10 cellular contexts compared by ENCODE assay signal in the genomic region with DNA sequence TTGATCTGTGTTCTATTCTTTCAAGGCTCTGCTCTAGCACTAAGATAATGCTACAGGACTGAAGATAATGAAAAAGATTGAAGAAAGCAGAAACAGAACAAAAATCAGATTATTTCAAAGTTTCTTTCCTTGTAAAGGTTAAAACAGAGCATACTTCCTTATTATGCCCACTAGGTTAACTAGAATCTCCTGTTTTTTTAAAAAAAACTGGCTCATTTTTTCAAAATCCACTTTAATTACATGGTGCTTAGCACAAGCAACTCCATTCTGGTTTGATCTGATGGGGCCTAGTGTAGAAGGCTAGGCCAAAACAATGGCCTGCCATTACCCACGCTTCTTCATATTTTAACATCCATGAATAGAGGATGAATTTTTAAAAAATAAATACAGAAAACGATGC. TPM values are rescaled to one million over a fixed set of nuclear protein-coding genes. Genes with fewer than 3 reads are reported as not detected.
A peak's percentile ranks its signal among the peaks of the same experiment; 100 is the strongest.
DNase-seq lines count a peak whose midpoint lies in the region; ATAC-seq, FAIRE-seq and TF ChIP-seq lines count a peak whose summit lies in the region.
"Had no signal": no experiment of that assay in that cellular context is flagged by ENCODE, and none has a peak within 500 bp of the region (broad histone marks: within the 10 kb centered on the region; RNA-seq: fewer than 3 reads in every experiment).

No MANE protein-coding gene starts in this region.

- TF ChIP-seq CTCF in left ventricle myocardium inferior (IDR thresholded peaks at IDR 0.05; ENCODE audit: borderline replicate concordance), result no peak
- no peak for TF ChIP-seq CTCF in activated B cell treated with CpG ODN at 0.5 μM for 24 hours (IDR thresholded peaks at IDR 0.05)
- no peak for TF ChIP-seq CTCF in keratinocyte (optimal IDR thresholded peaks at IDR 0.05 in 1 of 3, IDR thresholded peaks at IDR 0.05 in 1 of 3, conservative IDR thresholded peaks at IDR 0.05 in 1 of 3; ENCODE audit: extremely low read depth in 1 of 3, insufficient read depth in 2 of 3, low read length in 3 of 3)
- TF ChIP-seq CTCF in upper lobe of right lung (IDR thresholded peaks at IDR 0.05), result no peak
- TF ChIP-seq CTCF in upper lobe of left lung (IDR thresholded peaks at IDR 0.05), result no peak

- H3K4me1 Mint-ChIP-seq in activated B cell treated with CpG ODN at 0.5 μM for 24 hours, result peaks cover 63% of the 10 kb centered on the region

- peaks cover 10% of the 10 kb centered on the region for H3K9me3 Mint-ChIP-seq in activated B cell treated with CpG ODN at 0.5 μM for 24 hours

- H3K36me3 ChIP-seq in left ventricle myocardium inferior (peaks cover 7% of the 10 kb centered on the region), keratinocyte (ENCODE audit: control insufficient read depth in 2 of 2, extremely low read depth in 1 of 2, insufficient read depth in 2 of 2, low read length in 2 of 2) (peaks cover 0 to 8% of the 10 kb centered on the region in 2 experiments), upper lobe of right lung (no peaks in the 10 kb centered on the region), upper lobe of left lung (no peaks in the 10 kb centered on the region)

- peaks cover 94% of the 10 kb centered on the region for H3K79me2 ChIP-seq in keratinocyte (ENCODE audit: control insufficient read depth, insufficient read depth, low read length)

- H3K4me3 Mint-ChIP-seq in activated B cell treated with CpG ODN at 0.5 μM for 24 hours, result peak overlapping the region; percentile 92

- H2AFZ ChIP-seq in keratinocyte (ENCODE audit: control insufficient read depth, low read length), result no peak overlapping the region

- intact Hi-C loops in left ventricle myocardium inferior (cut with micrococcal nuclease), result no loop called here
- intact Hi-C loops in left cardiac atrium (cut with DNase I), result loop anchor here in 1 of 2 donors (5.0 kb wide), 1 partner anchor 155 kb away; a partner anchor contains a TSS
- intact Hi-C loops in activated B cell treated with CpG ODN at 0.5 μM for 24 hours (cut with micrococcal nuclease), result no loop called here
- intact Hi-C loops in upper lobe of right lung (cut with DNase I), result no loop called here

- DNase-seq in left ventricle myocardium inferior (no peak), left cardiac atrium (no peak), activated B cell treated with CpG ODN at 0.5 μM for 24 hours (no peak), keratinocyte (ENCODE audit: low read depth, low spot score) (no peak), upper lobe of right lung (no peak), D341Med (ENCODE audit: low spot score) (no peak), upper lobe of left lung (no peak), H4 (ENCODE audit: low spot score) (no peak)
- DNase-seq: DMS79, SIG-M5 had no signal

- H3K27me3 Mint-ChIP-seq in activated B cell treated with CpG ODN at 0.5 μM for 24 hours, result no peaks in the 10 kb centered on the region

- FAIRE-seq in keratinocyte (lab: Jason Lieb, UNC), result no peak

- POLR2A ChIA-PET in activated B cell treated with CpG ODN at 0.5 μM for 24 hours (lab: Charles Lee), result interaction anchor here (3.7 kb wide), 1 partner anchor 157 kb away, joined by 35 read pairs; a partner anchor contains a TSS

- H3K9me1 ChIP-seq in keratinocyte (ENCODE audit: control insufficient read depth, extremely low read depth, insufficient read depth, low read length), result no peaks in the 10 kb centered on the region

- H3K27me3 ChIP-seq in left ventricle myocardium inferior (ENCODE audit: low read depth) (no peaks in the 10 kb centered on the region), keratinocyte (ENCODE audit: control insufficient read depth, extremely low read depth, insufficient read depth, low read length) (no peaks in the 10 kb centered on the region), upper lobe of right lung (no peaks in the 10 kb centered on the region), upper lobe of left lung (no peaks in the 10 kb centered on the region)

- peaks cover 30% of the 10 kb centered on the region for H3K36me3 Mint-ChIP-seq in activated B cell treated with CpG ODN at 0.5 μM for 24 hours (ENCODE audit: low read depth)

- H3K9ac ChIP-seq in keratinocyte (ENCODE audit: control insufficient read depth, extremely low read depth, insufficient read depth, low read length), result peak overlapping the region; percentile 99

- dilution Hi-C loops in keratinocyte (cut with MboI; ENCODE audit: extremely low pct_ligation_motif_present, low sequenced_read_pairs), result no loop called here

- TF ChIP-seq EP300 in upper lobe of left lung (IDR thresholded peaks at IDR 0.05), result no peak

- peak overlapping the region; percentile 94 for H3K27ac Mint-ChIP-seq in activated B cell treated with CpG ODN at 0.5 μM for 24 hours

- WGBS in upper lobe of left lung, 2 donors, result 94 to 95% methylated on average over 2 of the region's 2 CpGs

- TF ChIP-seq POLR2A in upper lobe of left lung (IDR thresholded peaks at IDR 0.05), result no peak

- H3K4me2 ChIP-seq in keratinocyte (ENCODE audit: control insufficient read depth, extremely low read depth, insufficient read depth, low read depth, low read length), result peak overlapping the region; percentile 92

- H3K27ac ChIP-seq in left ventricle myocardium inferior (replicated peaks) (no peak overlapping the region), keratinocyte (ENCODE audit: control insufficient read depth, insufficient read depth, low read length) (peak overlapping the region; percentile 79), upper lobe of right lung (no peak overlapping the region), upper lobe of left lung (no peak overlapping the region)

- CTCF ChIA-PET in activated B cell treated with CpG ODN at 0.5 μM for 24 hours (lab: Charles Lee), result interaction anchor here (0.7 to 1.0 kb wide), 2 partner anchors 47 to 152 kb away, joined by 3 to 4 read pairs; no protein-coding TSS in a partner anchor

- H3K4me3 ChIP-seq in left ventricle myocardium inferior, result peak overlapping the region; percentile 89
- H3K4me3 ChIP-seq in keratinocyte (ENCODE audit: control insufficient read depth in 2 of 3, extremely low read depth in 1 of 3, insufficient read depth in 2 of 3, low read depth in 1 of 3, low read length in 3 of 3), result peak overlapping the region; percentile 65 to 99 (median 90)
- peak overlapping the region; percentile 90 for H3K4me3 ChIP-seq in upper lobe of right lung
- H3K4me3 ChIP-seq in upper lobe of left lung, result no peak overlapping the region

- ATAC-seq in left cardiac atrium, result no peak
- no peak for ATAC-seq in activated B cell treated with CpG ODN at 0.5 μM for 24 hours (ENCODE audit: low read depth)
- no peak for ATAC-seq in upper lobe of right lung
- ATAC-seq in upper lobe of left lung (ENCODE audit: low FRiP score in 2 of 2), result no peak

- H3K9me3 ChIP-seq in left ventricle myocardium inferior (replicated peaks), result no peaks in the 10 kb centered on the region
- peaks cover 2% of the 10 kb centered on the region for H3K9me3 ChIP-seq in keratinocyte (ENCODE audit: control insufficient read depth, low read depth, low read length)
- no peaks in the 10 kb centered on the region for H3K9me3 ChIP-seq in upper lobe of right lung
- peaks cover 0 to 3% (median 0%) of the 10 kb centered on the region in 4 donors for H3K9me3 ChIP-seq in upper lobe of left lung

- H4K20me1 ChIP-seq in keratinocyte (ENCODE audit: control insufficient read depth, extremely low read depth, insufficient read depth, low read length), result no peaks in the 10 kb centered on the region

- H3K4me1 ChIP-seq in left ventricle myocardium inferior (peaks cover 25% of the 10 kb centered on the region), keratinocyte (ENCODE audit: control insufficient read depth, extremely low read depth, insufficient read depth, low read length) (peaks cover 20% of the 10 kb centered on the region), upper lobe of right lung (peaks cover 5% of the 10 kb centered on the region), upper lobe of left lung (peaks cover 10 to 22% (median 17%) of the 10 kb centered on the region in 4 donors)

RNA-seq across cellular contexts. Expression of a gene that starts 1.2 kb away (rescaled TPM):
- total RNA-seq in left ventricle myocardium inferior (18.2 TPM), left cardiac atrium (10 to 100 TPM; 23.1 to 32.5 TPM), activated B cell treated with CpG ODN at 0.5 μM for 24 hours (63.0 and 70.4 TPM in 2 replicates), upper lobe of right lung (48.5 TPM), upper lobe of left lung (10 to 100 TPM; 13.9 to 63.9 (median 45.2) TPM)
- 142 to 250 TPM (median 221 TPM) in 3 replicates for polyA plus RNA-seq in keratinocyte
- polyA plus RNA-seq in keratinocyte (2011; ENCODE audit: low read depth), result 23.3 TPM
- 121 and 215 TPM in 2 replicates for polyA plus RNA-seq in keratinocyte (2011; cell fraction: cytosol; rRNA removed)
- 251 and 367 TPM in 2 replicates for polyA plus RNA-seq in keratinocyte (2011; cell fraction: nucleus; rRNA removed)
- 23.6 and 108 TPM in 2 replicates for polyA plus RNA-seq in keratinocyte (2012; ENCODE audit: low replicate concordance)
- 50.0 to 680 TPM (median 278 TPM) in 3 replicates for polyA minus RNA-seq in keratinocyte
- 155 TPM for polyA minus RNA-seq in keratinocyte (2011; cell fraction: cytosol; rRNA and poly(A)+ RNA removed)
- polyA minus RNA-seq in keratinocyte (2011; cell fraction: nucleus; rRNA and poly(A)+ RNA removed), result 208 and 450 TPM in 2 replicates
- 85.9 and 123 TPM in 2 replicates for total RNA-seq in H4 (2014; rRNA removed; shearing (Covaris generic))

RNA-seq across cellular contexts. Expression of a gene that starts 52.0 kb away (rescaled TPM):
- total RNA-seq in left ventricle myocardium inferior (not detected), left cardiac atrium (not detected), activated B cell treated with CpG ODN at 0.5 μM for 24 hours (not detected in 2 replicates), upper lobe of right lung (not detected), upper lobe of left lung (not detected)
- polyA plus RNA-seq in keratinocyte, result 0.17 to 0.45 TPM (median 0.24 TPM) in 3 replicates
- not detected for polyA plus RNA-seq in keratinocyte (2011; ENCODE audit: low read depth)
- polyA plus RNA-seq in keratinocyte (2011; cell fraction: cytosol; rRNA removed), result 0.04 and 0.07 TPM in 2 replicates
- 0.33 and 0.35 TPM in 2 replicates for polyA plus RNA-seq in keratinocyte (2011; cell fraction: nucleus; rRNA removed)
- 0.21 TPM in 1 of 2 replicates, not detected in the other for polyA plus RNA-seq in keratinocyte (2012; ENCODE audit: low replicate concordance)
- polyA minus RNA-seq in keratinocyte, result 0.20 to 0.51 TPM in 2 of 3 replicates, not detected in the other
- polyA minus RNA-seq in keratinocyte (2011; cell fraction: cytosol; rRNA and poly(A)+ RNA removed), result not detected
- polyA minus RNA-seq in keratinocyte (2011; cell fraction: nucleus; rRNA and poly(A)+ RNA removed), result 0.21 and 0.70 TPM in 2 replicates
- total RNA-seq in H4 (2014; rRNA removed; shearing (Covaris generic)), result not detected in 2 replicates

Comparison
In these comparisons a context has a peak if more than half of its experiments do, and no peak if none do; other contexts are left out.
1. H3K4me3 ChIP-seq: peak in left ventricle myocardium inferior (single experiment), keratinocyte (3 of 3) and upper lobe of right lung (single experiment); none in upper lobe of left lung (0 of 4).